In genomic region chr3:147832611-147833010, GRCh38 we compare ENCODE assay signal across 33 cellular contexts.
DNase-seq lines count a peak whose midpoint lies in the region; ATAC-seq, FAIRE-seq and TF ChIP-seq lines count a peak whose summit lies in the region.
"Had no signal": no experiment of that assay in that cellular context is flagged by ENCODE, and none has a peak within 500 bp of the region (broad histone marks: within the 10 kb centered on the region; RNA-seq: fewer than 3 reads in every experiment).

No MANE protein-coding gene starts in this region.

- no peak for TF ChIP-seq POLR2A in HepG2 (IDR thresholded peaks at IDR 0.05; ENCODE audit: insufficient read depth in 1 of 2, low read depth in 2 of 2, low read length in 2 of 2)
- no peak for TF ChIP-seq POLR2A in right lobe of liver (IDR thresholded peaks at IDR 0.05)
- TF ChIP-seq POLR2A in K562 (conservative IDR thresholded peaks at IDR 0.05) = no peak

- TF ChIP-seq EP300 in HepG2 (IDR thresholded peaks at IDR 0.05; ENCODE audit: low read depth in 2 of 2, low read length in 2 of 2) (no peak), HepG2 (CRISPR knock-in tag; IDR thresholded peaks at IDR 0.05; ENCODE audit: borderline replicate concordance) (no peak), K562 (IDR thresholded peaks at IDR 0.05; ENCODE audit: low read length) (no peak)

- no peak overlapping the region for H3K4me3 Mint-ChIP-seq in nephron progenitor cell
- H3K4me3 Mint-ChIP-seq in WTC11 = no peak overlapping the region
- H3K4me3 Mint-ChIP-seq: B cell; CD14-positive monocyte; CD4-positive, alpha-beta memory T cell; CD4-positive, alpha-beta T cell; CD4-positive, CD25-positive, alpha-beta regulatory T cell; CD8-positive, alpha-beta memory T cell; CD8-positive, alpha-beta T cell had no signal

- no peak overlapping the region for H3K4me2 ChIP-seq in HepG2 (ENCODE audit: low read depth, low read length)
- no peak overlapping the region for H3K4me2 ChIP-seq in K562 (ENCODE audit: insufficient read depth, low read length)
- H3K4me2 ChIP-seq: A549; BLaER1; BLaER1 treated with 17β-estradiol and CSF1 and Interleukin-3, amounts not matched to agents 10 nM and 100 nM had no signal

- CTCF ChIA-PET in HepG2 (lab: Yijun Ruan, JAX; ENCODE audit: low intra/inter-chr PET ratio, low total read pairs) (no interaction called here), K562 (lab: Yijun Ruan, JAX; ENCODE audit: low intra/inter-chr PET ratio) (no interaction called here), WTC11 (lab: Charles Lee) (no interaction called here)

- H3K79me2 ChIP-seq in HepG2 (ENCODE audit: insufficient read depth, low read length) (no peaks in the 10 kb centered on the region), K562 (ENCODE audit: control insufficient read depth, insufficient read depth, low read length) (no peaks in the 10 kb centered on the region)

- FAIRE-seq in HepG2 (lab: Jason Lieb, UNC) = no peak
- no peak for FAIRE-seq in K562 (lab: Jason Lieb, UNC)
- FAIRE-seq: A549, D721Med had no signal

- H2AFZ ChIP-seq in HepG2 (ENCODE audit: low read length) = no peak overlapping the region
- no peak overlapping the region for H2AFZ ChIP-seq in K562 (ENCODE audit: low read depth, low read length)

- H3K27ac Mint-ChIP-seq in nephron progenitor cell (peak overlapping the region; percentile 22), WTC11 (no peak overlapping the region)
- H3K27ac Mint-ChIP-seq: B cell; CD4-positive, alpha-beta memory T cell; CD4-positive, alpha-beta T cell; CD8-positive, alpha-beta memory T cell; CD8-positive, alpha-beta T cell had no signal

- H3K27ac ChIP-seq in HepG2 (ENCODE audit: extremely low read length, insufficient read depth, low read length) (no peak overlapping the region), right lobe of liver (no peak overlapping the region), K562 (ENCODE audit: extremely low read depth, low read depth, low read length) (no peak overlapping the region)
- H3K27ac ChIP-seq: 22Rv1; A549; BLaER1; BLaER1 treated with 17β-estradiol and CSF1 and Interleukin-3, amounts not matched to agents 10 nM and 100 nM; C4-2B had no signal

- no peaks in the 10 kb centered on the region for H3K36me3 ChIP-seq in HepG2 (replicated peaks in 1 of 2; ENCODE audit: control insufficient read depth in 1 of 2, insufficient read depth in 2 of 2, low read length in 2 of 2)
- H3K36me3 ChIP-seq in right lobe of liver = no peaks in the 10 kb centered on the region
- H3K36me3 ChIP-seq in K562 (ENCODE audit: control insufficient read depth, insufficient read depth, low read length) = no peaks in the 10 kb centered on the region
- H3K36me3 ChIP-seq: BE2C; BLaER1; BLaER1 treated with 17β-estradiol and CSF1 and Interleukin-3, amounts not matched to agents 10 nM and 100 nM had no signal

- ATAC-seq in HepG2 (no peak), right lobe of liver (no peak), K562 (no peak), WTC11 (no peak)
- ATAC-seq: A549; CD8-positive, alpha-beta T cell had no signal

- H3K4me1 Mint-ChIP-seq in nephron progenitor cell (no peaks in the 10 kb centered on the region), WTC11 (peaks cover 3% of the 10 kb centered on the region; the same call in 1 of the 2 replicates)
- H3K4me1 Mint-ChIP-seq: B cell; CD14-positive monocyte; CD4-positive, alpha-beta memory T cell; CD4-positive, CD25-positive, alpha-beta regulatory T cell; CD8-positive, alpha-beta memory T cell had no signal

- H3K27me3 Mint-ChIP-seq in nephron progenitor cell (ENCODE audit: low read depth, poor library complexity) (no peaks in the 10 kb centered on the region), WTC11 (ENCODE audit: low read depth) (no peaks in the 10 kb centered on the region)
- H3K27me3 Mint-ChIP-seq: B cell; CD4-positive, alpha-beta memory T cell; CD4-positive, alpha-beta T cell; CD4-positive, CD25-positive, alpha-beta regulatory T cell; CD8-positive, alpha-beta memory T cell had no signal

- H3K36me3 Mint-ChIP-seq in nephron progenitor cell (ENCODE audit: low read depth) (no peaks in the 10 kb centered on the region), WTC11 (no peaks in the 10 kb centered on the region)
- H3K36me3 Mint-ChIP-seq: CD14-positive monocyte; CD4-positive, alpha-beta memory T cell; CD4-positive, CD25-positive, alpha-beta regulatory T cell; CD8-positive, alpha-beta memory T cell; CD8-positive, alpha-beta T cell had no signal

- no peak for TF ChIP-seq CTCF in HepG2 (CRISPR knock-in tag; IDR thresholded peaks at IDR 0.05)
- TF ChIP-seq CTCF in right lobe of liver (IDR thresholded peaks at IDR 0.05) = no peak
- TF ChIP-seq CTCF in K562 (IDR thresholded peaks at IDR 0.05 in 2 of 3, conservative IDR thresholded peaks at IDR 0.05 in 1 of 3; ENCODE audit: insufficient read depth in 2 of 3, low read depth in 1 of 3, low read length in 3 of 3) = no peak
- TF ChIP-seq CTCF in nephron progenitor cell (IDR thresholded peaks at IDR 0.05) = no peak
- TF ChIP-seq CTCF in WTC11 (IDR thresholded peaks at IDR 0.05) = no peak

- H3K4me1 ChIP-seq in HepG2 (ENCODE audit: insufficient read depth, low read length) (no peaks in the 10 kb centered on the region), right lobe of liver (no peaks in the 10 kb centered on the region), K562 (replicated peaks in 1 of 2; ENCODE audit: control insufficient read depth in 2 of 2, insufficient read depth in 2 of 2, low read length in 2 of 2) (no peaks in the 10 kb centered on the region)
- H3K4me1 ChIP-seq: A549; BE2C; BLaER1; BLaER1 treated with 17β-estradiol and CSF1 and Interleukin-3, amounts not matched to agents 10 nM and 100 nM; Caco-2 had no signal

- POLR2A ChIA-PET in HepG2 (lab: Yijun Ruan, JAX) (no interaction called here), K562 (lab: Yijun Ruan, JAX) (no interaction called here), WTC11 (lab: Charles Lee) (no interaction called here)

- H3K27me3 ChIP-seq in HepG2 (ENCODE audit: control insufficient read depth in 1 of 2, insufficient read depth in 2 of 2, low read length in 2 of 2) (no peaks in the 10 kb centered on the region), right lobe of liver (no peaks in the 10 kb centered on the region), K562 (ENCODE audit: control insufficient read depth in 2 of 2, insufficient read depth in 2 of 2, low read length in 2 of 2) (no peaks in the 10 kb centered on the region)
- H3K27me3 ChIP-seq: BE2C; BLaER1; BLaER1 treated with 17β-estradiol and CSF1 and Interleukin-3, amounts not matched to agents 10 nM and 100 nM had no signal

- H3K9me3 ChIP-seq in HepG2 (ENCODE audit: low read length) (no peaks in the 10 kb centered on the region), right lobe of liver (no peaks in the 10 kb centered on the region), K562 (replicated peaks; ENCODE audit: control insufficient read depth, insufficient read depth, low read depth, low read length) (0 out of 2 replicates have a peak, but pooled peaks cover 2% of the 10 kb centered on the region)
- H3K9me3 ChIP-seq: A549; BE2C; BLaER1; BLaER1 treated with 17β-estradiol and CSF1 and Interleukin-3, amounts not matched to agents 10 nM and 100 nM; Caco-2 had no signal

- no peaks in the 10 kb centered on the region for H3K9me1 ChIP-seq in K562 (ENCODE audit: control insufficient read depth, insufficient read depth, low read length)

- H4K20me1 ChIP-seq in HepG2 (ENCODE audit: insufficient read depth, low read length) (no peaks in the 10 kb centered on the region), K562 (replicated peaks; ENCODE audit: control insufficient read depth, insufficient read depth, low read length) (no peaks in the 10 kb centered on the region)
- H4K20me1 ChIP-seq: BLaER1; BLaER1 treated with 17β-estradiol and CSF1 and Interleukin-3, amounts not matched to agents 10 nM and 100 nM had no signal

- BruUV-seq in HepG2 (replicated peaks; lab: Mats Ljungman, UMichigan) (no TSS peak), K562 (replicated peaks; lab: Mats Ljungman, UMichigan) (no TSS peak)

- H3K9me3 Mint-ChIP-seq in nephron progenitor cell (no peaks in the 10 kb centered on the region), WTC11 (no peaks in the 10 kb centered on the region)

- no peak for DNase-seq in HepG2 (ENCODE audit: low spot score)
- no peak for DNase-seq in right lobe of liver
- DNase-seq in K562 (ENCODE audit: extremely low read depth in 1 of 4, low spot score in 3 of 4) = no peak
- no peak for DNase-seq in nephron progenitor cell
- DNase-seq in WTC11 (ENCODE audit: low spot score) = no peak
- DNase-seq in activated effector memory CD4-positive, alpha-beta T cell treated with Interleukin-2 at 50 U/mL for 16 hours = no peak
- DNase-seq: 8988T; ACHN; AML-193; BE2C; C1 segment of cervical spinal cord; Caco-2; Calu3; CD4-positive, alpha-beta memory T cell; CD4-positive, alpha-beta T cell; CD4-positive, CD25-positive, alpha-beta regulatory T cell; CD8-positive, alpha-beta memory T cell; CD8-positive, alpha-beta T cell; COR-L47; DMS 273 treated with DMSO at 0.1 percent for 48 hours; DMS153; DMS79; DMS79 treated with DMSO at 0.1 percent for 48 hours; DND-41; EL had no signal

- H3K4me3 ChIP-seq in HepG2 (replicated peaks in 1 of 3; ENCODE audit: insufficient read depth in 1 of 3, low read depth in 2 of 3, low read length in 3 of 3) (no peak overlapping the region), right lobe of liver (no peak overlapping the region), K562 (no peak overlapping the region)
- H3K4me3 ChIP-seq: A549; BLaER1; BLaER1 treated with 17β-estradiol and CSF1 and Interleukin-3, amounts not matched to agents 10 nM and 100 nM had no signal

- in situ Hi-C loops in HepG2 (cut with HindIII; ENCODE audit: extremely low pct_ligation_motif_present, low pct_unique_long_range_greater_than_20kb) = no loop called here
- in situ Hi-C loops in K562 (cut with MboI) = no loop called here

- H3K9ac ChIP-seq in HepG2 (ENCODE audit: insufficient read depth, low read depth, low read length) (no peak overlapping the region), K562 (ENCODE audit: insufficient read depth in 1 of 2, low read depth in 2 of 2, low read length in 2 of 2) (no peak overlapping the region)
- H3K9ac ChIP-seq: BLaER1; BLaER1 treated with 17β-estradiol and CSF1 and Interleukin-3, amounts not matched to agents 10 nM and 100 nM had no signal

- intact Hi-C loops in HepG2 (cut with micrococcal nuclease; ENCODE audit: unreplicated experiment) = no loop called here
- intact Hi-C loops in right lobe of liver (cut with DNase I) = no loop called here
- intact Hi-C loops in K562 (cut with micrococcal nuclease) = no loop called here

- TF ChIP-seq RAD21 in HepG2 (CRISPR knock-in tag; IDR thresholded peaks at IDR 0.05) (no peak), K562 (CRISPR knock-in tag; conservative IDR thresholded peaks at IDR 0.05 in 1 of 2, IDR thresholded peaks at IDR 0.05 in 1 of 2) (no peak)

TF ChIP-seq in HepG2, 621 proteins besides CTCF, POLR2A, EP300 and RAD21 (continues in another document):
- peak; percentile 91 for TF ChIP-seq HNRNPK (IDR thresholded peaks at IDR 0.05; ENCODE audit: low read depth, low read length, poor library complexity, severe bottlenecking)

TF ChIP-seq in K562, 482 proteins besides CTCF, POLR2A, EP300 and RAD21:
- TF ChIP-seq PCBP2 (IDR thresholded peaks at IDR 0.05; ENCODE audit: low read depth, low read length, poor library complexity, severe bottlenecking) (peak; percentile 32), GATA2 (CRISPR knock-in tag; IDR thresholded peaks at IDR 0.05) (no peak)

Comparison
In these comparisons a context has a peak if more than half of its experiments do, and no peak if none do; other contexts are left out.
1. Of the 241 proteins assayed by ChIP-seq in both HepG2 and K562: peak only in HepG2: HNRNPK and PCBP1; only in K562: PCBP2; in both: none; in neither: 238.